In genomic region chr1:29245876-29246275, GRCh38 we compare ENCODE assay signal across 8 cellular contexts.
DNase-seq lines count a peak whose midpoint lies in the region; ATAC-seq and TF ChIP-seq lines count a peak whose summit lies in the region.

No MANE protein-coding gene starts in this region.

- H3K4me3 ChIP-seq in retinal pigment epithelial cell (ENCODE audit: low read length), result no peak overlapping the region

- H3K36me3 Mint-ChIP-seq in activated T-cell treated with anti-CD3 and anti-CD28 coated beads, Interleukin-2, amount 50 U/mL, for 24 hours (ENCODE audit: low read depth), result no peaks in the 10 kb centered on the region

- peaks cover 31% of the 10 kb centered on the region for H3K27me3 Mint-ChIP-seq in activated T-cell treated with anti-CD3 and anti-CD28 coated beads, Interleukin-2, amount 50 U/mL, for 24 hours

- DNase-seq in NCI-H345 (lab: John Stamatoyannopoulos, UW) (peak; percentile 23), NCI-H345 treated with DMSO at 0.1 percent for 48 hours (lab: John Stamatoyannopoulos, UW; ENCODE audit: unreplicated experiment) (no peak), NCI-H69 (lab: John Stamatoyannopoulos, UW) (peak; percentile 25), fibroblast of gingiva (ENCODE audit: low read depth) (peak; percentile 70), retinal pigment epithelial cell (ENCODE audit: low read depth) (no peak), T1000 (lab: John Stamatoyannopoulos, UW) (no peak)
- no peak for DNase-seq in activated T-cell treated with anti-CD3 and anti-CD28 coated beads, Interleukin-2, amount 50 U/mL, for 24 hours

- no peaks in the 10 kb centered on the region for H3K9me3 Mint-ChIP-seq in activated T-cell treated with anti-CD3 and anti-CD28 coated beads, Interleukin-2, amount 50 U/mL, for 24 hours

- no peak overlapping the region for H3K27ac Mint-ChIP-seq in activated T-cell treated with anti-CD3 and anti-CD28 coated beads, Interleukin-2, amount 50 U/mL, for 24 hours

- peak; percentile 80 for TF ChIP-seq CTCF in retinal pigment epithelial cell (conservative IDR thresholded peaks at IDR 0.05; ENCODE audit: low read depth, low read length)

- H3K4me3 Mint-ChIP-seq in activated T-cell treated with anti-CD3 and anti-CD28 coated beads, Interleukin-2, amount 50 U/mL, for 24 hours, result no peak overlapping the region

- H3K4me1 Mint-ChIP-seq in activated T-cell treated with anti-CD3 and anti-CD28 coated beads, Interleukin-2, amount 50 U/mL, for 24 hours (ENCODE audit: low read depth), result no peaks in the 10 kb centered on the region

- no peak for ATAC-seq in GM21360 (IDR thresholded peaks at IDR 0.05; ENCODE audit: unreplicated experiment)

Comparison
In these comparisons a context has a peak if more than half of its experiments do, and no peak if none do; other contexts are left out.
1. DNase-seq: peak in NCI-H345 (single experiment), NCI-H69 (single experiment) and fibroblast of gingiva (single experiment); none in NCI-H345 treated with DMSO at 0.1 percent for 48 hours (single experiment), retinal pigment epithelial cell (single experiment), activated T-cell treated with anti-CD3 and anti-CD28 coated beads, Interleukin-2, amount 50 U/mL, for 24 hours (single experiment) and T1000 (single experiment).